Comparison of ENCODE assay signal across 8 cellular contexts in genomic region chr15:77070500-77071337, GRCh38. TPM values are rescaled to one million over a fixed set of nuclear protein-coding genes. Genes with fewer than 3 reads are reported as not detected.
A peak's percentile ranks its signal among the peaks of the same experiment; 100 is the strongest.
DNase-seq lines count a peak whose midpoint lies in the region; ATAC-seq and TF ChIP-seq lines count a peak whose summit lies in the region.

Gene TSPAN3 (minus strand): TSS chr15:77071109. CDS start chr15:77070954, 155 bp downstream.

- H3K27ac ChIP-seq in spleen, result peak within 1 kb of the TSS; percentile 83 to 95 (median 92)

- peaks cover 3 to 54% (median 45%) of the 10 kb centered on the region in 6 donors for H3K4me1 ChIP-seq in spleen

- no peaks in the 10 kb centered on the region for H3K9me3 ChIP-seq in spleen

- DNase-seq in AG10803 (ENCODE audit: low read depth), result peak; percentile 88
- peak; percentile 77 to 94 for DNase-seq in NCI-H446 (lab: John Stamatoyannopoulos, UW)
- DNase-seq in activated CD4-positive, CD25-positive, alpha-beta regulatory T cell treated with anti-CD3 and anti-CD28 coated beads, Interleukin-2, amount 50 U/mL, for 16 hours (ENCODE audit: low read depth, low spot score), result peak; percentile 82
- DNase-seq in central memory CD4-positive, alpha-beta T cell, result peak; percentile 87
- peak; percentile 94 for DNase-seq in inferior parietal cortex (ENCODE audit: extremely low spot score)
- DNase-seq in spleen, result peak; percentile 98

- no peak for TF ChIP-seq CTCF in AG10803 (conservative IDR thresholded peaks at IDR 0.05; ENCODE audit: low read length)
- TF ChIP-seq CTCF in spleen (IDR thresholded peaks at IDR 0.05 in 8 of 11, conservative IDR thresholded peaks at IDR 0.05 in 3 of 11), result peak in 1 of 11 experiments; percentile 30

- intact Hi-C loops in spleen (cut with DNase I; ENCODE audit: low total_unique reads), result no loop called here

- ATAC-seq in GM19043 (IDR thresholded peaks at IDR 0.05; ENCODE audit: low read depth, unreplicated experiment) (peak; percentile 91), HG03354 (IDR thresholded peaks at IDR 0.05; ENCODE audit: poor library complexity, severe bottlenecking, unreplicated experiment) (peak; percentile 97)

- WGBS in spleen, 5 donors, result 0 to 1% (median 0%) methylated on average over 19 to 97 of the region's 97 CpGs

- TF ChIP-seq POLR2A in spleen (IDR thresholded peaks at IDR 0.05), result peak; percentile 20 to 86 (median 32)

- H3K27me3 ChIP-seq in spleen (replicated peaks in 1 of 7), result no peaks in the 10 kb centered on the region

- H3K4me3 ChIP-seq in AG10803 (ENCODE audit: low read length) (peak within 1 kb of the TSS; percentile 76), spleen (peak within 1 kb of the TSS; percentile 83 to 96 (median 84))

- no peaks in the 10 kb centered on the region for H3K36me3 ChIP-seq in spleen

RNA-seq across cellular contexts. Expression of gene TSPAN3, which starts in this region (rescaled TPM):
- total RNA-seq in spleen, result 100 to 1,000 TPM in 6 of 7 donors, 10 to 100 TPM in 1; 98.5 to 276 (median 124) TPM
- polyA plus RNA-seq in spleen, result 100 to 1,000 TPM; 117 to 160 (median 158) TPM

Comparison
In these comparisons a context has a peak if more than half of its experiments do, and no peak if none do; other contexts are left out.
1. Peak in every context shown above with its lines: DNase-seq, ATAC-seq, H3K4me3 ChIP-seq and H3K27ac ChIP-seq.